In the genomic region with DNA sequence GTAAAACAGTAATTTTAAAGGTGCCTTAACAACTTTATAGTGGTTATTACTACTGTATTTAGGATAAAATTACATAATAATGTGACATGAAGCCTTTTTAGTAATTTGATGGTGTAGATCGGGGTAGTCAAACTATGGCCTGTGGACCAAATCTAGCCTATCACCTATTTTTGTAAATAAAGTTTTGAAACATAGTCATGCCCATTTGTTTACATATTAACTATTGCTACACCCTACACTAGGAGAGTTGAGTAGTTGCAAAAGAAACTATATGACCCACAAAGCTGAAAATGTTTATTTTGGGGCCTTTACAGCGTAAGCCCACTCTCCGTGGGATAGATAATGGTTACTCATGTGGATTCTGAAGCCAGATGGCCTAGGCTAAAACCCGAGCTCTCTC, we compare ENCODE assay signal across 22 cellular contexts.
"Had no signal": no experiment of that assay in that cellular context is flagged by ENCODE, and none has a peak within 500 bp of the region (broad histone marks: within the 10 kb centered on the region; RNA-seq: fewer than 3 reads in every experiment).

No MANE protein-coding gene starts in this region.

- H3K4me1 ChIP-seq: gastrocnemius medialis, psoas muscle had no signal

- H3K27ac ChIP-seq: dorsolateral prefrontal cortex, gastrocnemius medialis, ovary, psoas muscle, skin epidermis, spleen, thoracic aorta, tibial nerve had no signal

- H3K9me3 ChIP-seq: gastrocnemius medialis, ovary, psoas muscle, spleen, thoracic aorta, tibial nerve had no signal

- H3K27me3 ChIP-seq: dorsolateral prefrontal cortex, gastrocnemius medialis, ovary, spleen, tibial nerve had no signal

- H3K9me3 Mint-ChIP-seq: naive thymus-derived CD4-positive, alpha-beta T cell; stimulated activated memory B cell treated with anti-CD40 and anti-IgM and Interleukin-4, amounts not matched to agents 10 μg/mL and 1 μg/mL and 100 μg/mL, for 72 hours had no signal

- DNase-seq: cerebellar nuclear complex; dorsolateral prefrontal cortex; effector CD4-positive, alpha-beta T cell; foreskin fibroblast; gastrocnemius medialis; head of caudate nucleus; mesendoderm; midbrain; occipital lobe; ovary; posterior cingulate gyrus; psoas muscle; right cardiac atrium; spleen; stimulated activated CD4-positive, alpha-beta T cell treated with anti-CD3 and anti-CD28 coated beads, Interleukin-4, amount 100 ng/mL, for 4 hours; stimulated activated naive CD8-positive, alpha-beta T cell treated with anti-CD3 and anti-CD28 coated beads, Interleukin-15, Interleukin-2, amounts not matched to agents 100 U/mL and 50 U/mL, for 24 hours; substantia nigra had no signal

- H3K4me3 Mint-ChIP-seq: stimulated activated memory B cell treated with anti-CD40 and anti-IgM and Interleukin-4, amounts not matched to agents 10 μg/mL and 1 μg/mL and 100 μg/mL, for 72 hours had no signal

- H3K27ac Mint-ChIP-seq: stimulated activated memory B cell treated with anti-CD40 and anti-IgM and Interleukin-4, amounts not matched to agents 10 μg/mL and 1 μg/mL and 100 μg/mL, for 72 hours had no signal

- ATAC-seq: gastrocnemius medialis; naive thymus-derived CD4-positive, alpha-beta T cell; psoas muscle; right cardiac atrium; stimulated activated memory B cell treated with anti-CD40 and anti-IgM and Interleukin-4, amounts not matched to agents 10 μg/mL and 1 μg/mL and 100 μg/mL, for 72 hours; stimulated activated naive CD8-positive, alpha-beta T cell treated with anti-CD3 and anti-CD28 coated beads, Interleukin-15, Interleukin-2, amounts not matched to agents 100 U/mL and 50 U/mL, for 24 hours had no signal

- H3K27me3 Mint-ChIP-seq: naive thymus-derived CD4-positive, alpha-beta T cell; stimulated activated memory B cell treated with anti-CD40 and anti-IgM and Interleukin-4, amounts not matched to agents 10 μg/mL and 1 μg/mL and 100 μg/mL, for 72 hours had no signal

- H3K4me3 ChIP-seq: dorsolateral prefrontal cortex, gastrocnemius medialis, ovary, psoas muscle, skin epidermis, spleen, thoracic aorta, tibial nerve had no signal

- H3K36me3 ChIP-seq: ovary had no signal
